ENCODE assay signal across 14 cellular contexts in genomic region chr19:47022541-47023447, GRCh38. TPM values are rescaled to one million over a fixed set of nuclear protein-coding genes. Genes with fewer than 3 reads are reported as not detected.
DNase-seq lines count a peak whose midpoint lies in the region; ATAC-seq and TF ChIP-seq lines count a peak whose summit lies in the region.
"Had no signal": no experiment of that assay in that cellular context is flagged by ENCODE, and none has a peak within 500 bp of the region (broad histone marks: within the 10 kb centered on the region; RNA-seq: fewer than 3 reads in every experiment).

No MANE protein-coding gene starts in this region.

- no peak overlapping the region for H3K27ac Mint-ChIP-seq in T-helper 17 cell
- no peak overlapping the region for H3K27ac Mint-ChIP-seq in mesothelial cell of epicardium
- H3K27ac Mint-ChIP-seq: activated naive CD8-positive, alpha-beta T cell treated with anti-CD3 and anti-CD28 coated beads, Interleukin-2, amount 50 U/mL, for 24 hours; activated T-cell treated with anti-CD3 and anti-CD28 coated beads, Interleukin-2, amount 50 U/mL, for 24 hours had no signal

- H3K4me1 ChIP-seq in HUES6 (ENCODE audit: control insufficient read depth, insufficient read depth, low read length) (peaks cover 11% of the 10 kb centered on the region), upper lobe of left lung (peaks cover 26 to 38% (median 33%) of the 10 kb centered on the region in 4 donors)

- H3K4me1 Mint-ChIP-seq in T-helper 17 cell, result peaks cover 8% of the 10 kb centered on the region
- H3K4me1 Mint-ChIP-seq in mesothelial cell of epicardium, result peaks cover 13% of the 10 kb centered on the region

- TF ChIP-seq CTCF in mesothelial cell of epicardium (IDR thresholded peaks at IDR 0.05; ENCODE audit: unreplicated experiment) (no peak), upper lobe of left lung (IDR thresholded peaks at IDR 0.05) (no peak)

- H3K4me3 Mint-ChIP-seq in T-helper 17 cell (peak overlapping the region; percentile 33), mesothelial cell of epicardium (peak overlapping the region; percentile 13)
- H3K4me3 Mint-ChIP-seq: activated naive CD8-positive, alpha-beta T cell treated with anti-CD3 and anti-CD28 coated beads, Interleukin-2, amount 50 U/mL, for 24 hours; activated T-cell treated with anti-CD3 and anti-CD28 coated beads, Interleukin-2, amount 50 U/mL, for 24 hours had no signal

- H3K4me3 ChIP-seq in HUES6 (ENCODE audit: low read depth, low read length), result peak overlapping the region; percentile 22
- no peak overlapping the region for H3K4me3 ChIP-seq in upper lobe of left lung
- H3K4me3 ChIP-seq: gastroesophageal sphincter had no signal

- TF ChIP-seq POLR2A in upper lobe of left lung (IDR thresholded peaks at IDR 0.05), result no peak

- peaks cover 61% of the 10 kb centered on the region for H3K27me3 Mint-ChIP-seq in T-helper 17 cell
- peaks cover 83% of the 10 kb centered on the region for H3K27me3 Mint-ChIP-seq in mesothelial cell of epicardium (ENCODE audit: low read depth)

- no peak overlapping the region for H3K9ac ChIP-seq in HUES6 (ENCODE audit: low read length)

- DNase-seq in D341Med (ENCODE audit: low spot score), result peak; percentile 80
- DNase-seq in T-helper 17 cell, result no peak
- no peak for DNase-seq in mesothelial cell of epicardium (ENCODE audit: low spot score in 2 of 2, unreplicated experiment in 2 of 2)
- no peak for DNase-seq in upper lobe of left lung
- no peak for DNase-seq in kidney glomerular epithelial cell (lab: John Stamatoyannopoulos, UW)
- DNase-seq: activated CD4-positive, alpha-beta T cell treated with anti-CD3 and anti-CD28 coated beads for 48 hours; activated naive CD8-positive, alpha-beta T cell treated with anti-CD3 and anti-CD28 coated beads, Interleukin-2, amount 50 U/mL, for 24 hours; activated T-cell treated with anti-CD3 and anti-CD28 coated beads, Interleukin-2, amount 50 U/mL, for 24 hours; C1 segment of cervical spinal cord; NCI-H446; stimulated activated CD4-positive, alpha-beta T cell treated with anti-CD3 and anti-CD28 coated beads, Interleukin-15, amount 100 ng/mL, for 24 hours had no signal

- no peaks in the 10 kb centered on the region for H3K9me3 ChIP-seq in HUES6 (ENCODE audit: control insufficient read depth, insufficient read depth, low read depth, low read length)
- no peaks in the 10 kb centered on the region for H3K9me3 ChIP-seq in T-helper 17 cell (ENCODE audit: control insufficient read depth, low read length, poor library complexity, severe bottlenecking)
- no peaks in the 10 kb centered on the region for H3K9me3 ChIP-seq in upper lobe of left lung
- H3K9me3 ChIP-seq: gastroesophageal sphincter had no signal

- H3K27ac ChIP-seq in HUES6 (ENCODE audit: low read depth, low read length) (no peak overlapping the region), upper lobe of left lung (no peak overlapping the region)
- H3K27ac ChIP-seq: gastroesophageal sphincter had no signal

- 6 to 7% methylated on average over 32 to 33 of the region's 33 CpGs for WGBS in upper lobe of left lung, 2 donors

- H3K36me3 ChIP-seq in HUES6 (ENCODE audit: control insufficient read depth, insufficient read depth, low read length) (no peaks in the 10 kb centered on the region), upper lobe of left lung (no peaks in the 10 kb centered on the region)
- H3K36me3 ChIP-seq: gastroesophageal sphincter had no signal

- H3K36me3 Mint-ChIP-seq in T-helper 17 cell (ENCODE audit: low read depth) (peaks cover 3% of the 10 kb centered on the region), mesothelial cell of epicardium (no peaks in the 10 kb centered on the region)

- ATAC-seq in T-helper 17 cell, result no peak
- no peak for ATAC-seq in HG03025 (IDR thresholded peaks at IDR 0.05; ENCODE audit: low FRiP score, unreplicated experiment)
- ATAC-seq in upper lobe of left lung (ENCODE audit: low FRiP score in 2 of 2), result no peak
- ATAC-seq: activated naive CD8-positive, alpha-beta T cell treated with anti-CD3 and anti-CD28 coated beads, Interleukin-2, amount 50 U/mL, for 24 hours; gastroesophageal sphincter had no signal

- no peaks in the 10 kb centered on the region for H3K9me3 Mint-ChIP-seq in mesothelial cell of epicardium
- H3K9me3 Mint-ChIP-seq: activated naive CD8-positive, alpha-beta T cell treated with anti-CD3 and anti-CD28 coated beads, Interleukin-2, amount 50 U/mL, for 24 hours; activated T-cell treated with anti-CD3 and anti-CD28 coated beads, Interleukin-2, amount 50 U/mL, for 24 hours had no signal

- TF ChIP-seq EP300 in upper lobe of left lung (IDR thresholded peaks at IDR 0.05), result no peak

- peaks cover 91% of the 10 kb centered on the region for H3K27me3 ChIP-seq in HUES6 (ENCODE audit: control insufficient read depth, insufficient read depth, low read length)
- peaks cover 3 to 49% (median 37%) of the 10 kb centered on the region in 4 donors for H3K27me3 ChIP-seq in upper lobe of left lung

RNA-seq across cellular contexts. Expression of gene NPAS1, which starts 3.2 kb away (rescaled TPM):
- total RNA-seq in T-helper 17 cell, result under 1 TPM; 0.47 to 0.76 TPM
- 3.4 to 3.9 TPM (median 3.9 TPM) in 3 replicates for total RNA-seq in mesothelial cell of epicardium
- 10 to 100 TPM in 1 of 6 donors, 1 to 10 TPM in 3, under 1 TPM in 1, not detected in 1; 0.30 to 13.6 (median 1.1) TPM for total RNA-seq in upper lobe of left lung

RNA-seq across cellular contexts. Expression of gene TMEM160, which starts 25.6 kb away (rescaled TPM):
- total RNA-seq in T-helper 17 cell (10 to 100 TPM; 22.2 to 26.1 TPM), mesothelial cell of epicardium (35.4 to 38.1 TPM (median 36.2 TPM) in 3 replicates), upper lobe of left lung (10 to 100 TPM; 11.5 to 82.8 (median 49.4) TPM)
